1 cellular context compared by ENCODE assay signal in genomic region chr1:201463071-201463552, GRCh38.
TF ChIP-seq lines count a peak whose summit lies in the region.

No MANE protein-coding gene starts in this region.

TF ChIP-seq in IMR-90, 13 proteins besides CTCF, POLR2A, EP300 and RAD21:
- TF ChIP-seq MAZ (IDR thresholded peaks at IDR 0.05; ENCODE audit: borderline replicate concordance, low read depth, low read length) (no peak), SMC3 (IDR thresholded peaks at IDR 0.05; ENCODE audit: low read depth, low read length) (no peak), RFX5 (IDR thresholded peaks at IDR 0.05; ENCODE audit: low read depth, low read length) (no peak), MXI1 (IDR thresholded peaks at IDR 0.05; ENCODE audit: borderline replicate concordance, low read depth, low read length) (no peak), NFE2L2 (IDR thresholded peaks at IDR 0.05; ENCODE audit: low read depth, low read length) (no peak), CHD1 (IDR thresholded peaks at IDR 0.05; ENCODE audit: low read depth, low read length) (no peak), RCOR1 (IDR thresholded peaks at IDR 0.05; ENCODE audit: insufficient replicate concordance, low read length) (no peak), CEBPB (IDR thresholded peaks at IDR 0.05; ENCODE audit: low read depth, low read length) (no peak), BHLHE40 (IDR thresholded peaks at IDR 0.05; ENCODE audit: low read depth, low read length) (no peak), MAFK (IDR thresholded peaks at IDR 0.05; ENCODE audit: low read depth, low read length) (no peak), FOS (IDR thresholded peaks at IDR 0.05; ENCODE audit: low read depth, low read length) (no peak)
- TF ChIP-seq, protein P1, sequence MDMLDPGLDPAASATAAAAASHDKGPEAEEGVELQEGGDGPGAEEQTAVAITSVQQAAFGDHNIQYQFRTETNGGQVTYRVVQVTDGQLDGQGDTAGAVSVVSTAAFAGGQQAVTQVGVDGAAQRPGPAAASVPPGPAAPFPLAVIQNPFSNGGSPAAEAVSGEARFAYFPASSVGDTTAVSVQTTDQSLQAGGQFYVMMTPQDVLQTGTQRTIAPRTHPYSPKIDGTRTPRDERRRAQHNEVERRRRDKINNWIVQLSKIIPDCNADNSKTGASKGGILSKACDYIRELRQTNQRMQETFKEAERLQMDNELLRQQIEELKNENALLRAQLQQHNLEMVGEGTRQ (IDR thresholded peaks at IDR 0.05; ENCODE audit: low read depth, low read length), result no peak
- TF ChIP-seq, protein P2, sequence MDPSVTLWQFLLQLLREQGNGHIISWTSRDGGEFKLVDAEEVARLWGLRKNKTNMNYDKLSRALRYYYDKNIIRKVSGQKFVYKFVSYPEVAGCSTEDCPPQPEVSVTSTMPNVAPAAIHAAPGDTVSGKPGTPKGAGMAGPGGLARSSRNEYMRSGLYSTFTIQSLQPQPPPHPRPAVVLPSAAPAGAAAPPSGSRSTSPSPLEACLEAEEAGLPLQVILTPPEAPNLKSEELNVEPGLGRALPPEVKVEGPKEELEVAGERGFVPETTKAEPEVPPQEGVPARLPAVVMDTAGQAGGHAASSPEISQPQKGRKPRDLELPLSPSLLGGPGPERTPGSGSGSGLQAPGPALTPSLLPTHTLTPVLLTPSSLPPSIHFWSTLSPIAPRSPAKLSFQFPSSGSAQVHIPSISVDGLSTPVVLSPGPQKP (IDR thresholded peaks at IDR 0.05; ENCODE audit: borderline replicate concordance, low read depth, low read length), result no peak
